8 cellular contexts compared by ENCODE assay signal in the genomic region with DNA sequence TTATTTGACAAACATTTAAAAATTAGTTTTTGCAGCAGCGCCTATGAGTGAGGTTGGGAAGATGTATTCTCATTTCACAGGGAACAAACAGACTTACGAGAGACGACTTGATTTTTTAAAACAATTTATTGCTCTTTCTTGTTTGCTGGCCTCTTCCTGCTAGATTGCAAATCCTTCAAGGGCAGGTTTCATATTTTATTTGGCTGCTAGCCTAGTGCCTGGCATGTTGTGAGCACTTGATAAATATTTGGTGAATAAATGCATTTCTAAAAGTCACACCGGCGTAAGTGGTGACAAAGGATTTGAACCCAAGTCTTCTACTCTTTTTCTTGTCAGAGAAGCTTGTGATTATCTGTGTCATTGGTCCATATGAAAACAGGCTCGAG. TPM values are rescaled to one million over a fixed set of nuclear protein-coding genes. Genes with fewer than 3 reads are reported as not detected.
DNase-seq lines count a peak whose midpoint lies in the region; ATAC-seq and TF ChIP-seq lines count a peak whose summit lies in the region.

No MANE protein-coding gene starts in this region.

- peaks cover 16% of the 10 kb centered on the region for H3K36me3 Mint-ChIP-seq in activated CD4-positive, alpha-beta T cell treated with anti-CD3 and anti-CD28 coated beads, Interleukin-2, amount 10 ng/mL, durations not matched to agents 24 days and 14 days (ENCODE audit: low read depth)

- H3K27me3 ChIP-seq in adrenal gland: no peaks in the 10 kb centered on the region
- H3K27me3 ChIP-seq in liver (ENCODE audit: control insufficient read depth in 4 of 4, insufficient read depth in 4 of 4, low read length in 3 of 4): no peaks in the 10 kb centered on the region
- H3K27me3 ChIP-seq in thoracic aorta (replicated peaks; ENCODE audit: insufficient read depth): no peaks in the 10 kb centered on the region

- no peak for TF ChIP-seq RAD21 in liver (IDR thresholded peaks at IDR 0.05)

- DNase-seq in activated CD4-positive, alpha-beta T cell treated with anti-CD3 and anti-CD28 coated beads, Interleukin-2, amount 10 ng/mL, durations not matched to agents 24 days and 14 days: no peak
- no peak for DNase-seq in activated CD4-positive, alpha-beta T cell treated with anti-CD3 and anti-CD28 coated beads for 1 hour
- DNase-seq in adrenal gland: peak in 2 of 7 donors; percentile 64 to 65
- DNase-seq in thoracic aorta (ENCODE audit: low spot score): no peak
- no peak for DNase-seq in DMS 273 treated with DMSO at 0.1 percent for 48 hours (lab: John Stamatoyannopoulos, UW)
- DNase-seq in GF-D8 (lab: John Stamatoyannopoulos, UW): no peak

- H3K27ac ChIP-seq in adrenal gland (peak overlapping the region; percentile 71 to 98 (median 90)), liver (ENCODE audit: low read depth in 1 of 2, low read length in 2 of 2) (peak overlapping the region in 1 of 2 donors; percentile 91), thoracic aorta (peak overlapping the region; percentile 88 to 90)

- peak overlapping the region in 1 of 2 donors; percentile 91 for H3K9ac ChIP-seq in liver (ENCODE audit: low read depth in 1 of 2, low read length in 2 of 2)

- H3K27ac Mint-ChIP-seq in activated CD4-positive, alpha-beta T cell treated with anti-CD3 and anti-CD28 coated beads, Interleukin-2, amount 10 ng/mL, durations not matched to agents 24 days and 14 days: peak overlapping the region; percentile 95

- ATAC-seq in thoracic aorta (ENCODE audit: insufficient number of reproducible peaks, low FRiP score, low read depth) (no peak), HG03025 (IDR thresholded peaks at IDR 0.05; ENCODE audit: low FRiP score, unreplicated experiment) (no peak)

- H3K36me3 ChIP-seq in adrenal gland (replicated peaks in 1 of 2) (no peaks in the 10 kb centered on the region), liver (ENCODE audit: control insufficient read depth in 4 of 4, insufficient read depth in 3 of 4, low read depth in 1 of 4, low read length in 3 of 4) (no peaks in the 10 kb centered on the region), thoracic aorta (no peaks in the 10 kb centered on the region)

- H3K4me1 ChIP-seq in adrenal gland (replicated peaks in 1 of 2): peaks cover 6 to 16% of the 10 kb centered on the region in 2 donors
- H3K4me1 ChIP-seq in liver (ENCODE audit: control insufficient read depth in 4 of 4, insufficient read depth in 4 of 4, low read length in 3 of 4): peaks cover 0 to 15% (median 15%) of the 10 kb centered on the region in 4 donors
- H3K4me1 ChIP-seq in thoracic aorta (ENCODE audit: control insufficient read depth in 1 of 2, low read depth in 2 of 2): peaks cover 12 to 17% of the 10 kb centered on the region in 2 donors

- TF ChIP-seq POLR2A in adrenal gland (IDR thresholded peaks at IDR 0.05): no peak

- H3K4me1 Mint-ChIP-seq in activated CD4-positive, alpha-beta T cell treated with anti-CD3 and anti-CD28 coated beads, Interleukin-2, amount 10 ng/mL, durations not matched to agents 24 days and 14 days: peaks cover 26% of the 10 kb centered on the region

- H3K9me3 Mint-ChIP-seq in activated CD4-positive, alpha-beta T cell treated with anti-CD3 and anti-CD28 coated beads, Interleukin-2, amount 10 ng/mL, durations not matched to agents 24 days and 14 days: no peaks in the 10 kb centered on the region

- peak overlapping the region in 1 of 4 donors; percentile 99 for H3K4me3 ChIP-seq in adrenal gland
- H3K4me3 ChIP-seq in liver (ENCODE audit: low read depth in 1 of 3, low read length in 3 of 3): peak overlapping the region in 2 of 3 donors; percentile 92 to 95
- H3K4me3 ChIP-seq in thoracic aorta: peak overlapping the region; percentile 96

- 23 to 29% (median 27%) methylated on average over 6 of the region's 6 CpGs for WGBS in adrenal gland, 4 donors
- 38% methylated on average over 6 of the region's 6 CpGs for WGBS in liver

- intact Hi-C loops in activated CD4-positive, alpha-beta T cell treated with anti-CD3 and anti-CD28 coated beads, Interleukin-2, amount 10 ng/mL, durations not matched to agents 24 days and 14 days (cut with micrococcal nuclease): loop anchor here (5.0 kb wide), 1 partner anchor 196 kb away; a partner anchor contains a TSS
- intact Hi-C loops in adrenal gland (cut with DNase I): no loop called here

- no peak for TF ChIP-seq CTCF in adrenal gland (IDR thresholded peaks at IDR 0.05)
- TF ChIP-seq CTCF in liver (IDR thresholded peaks at IDR 0.05; ENCODE audit: low read depth, low read length, missing input control): no peak
- no peak for TF ChIP-seq CTCF in thoracic aorta (IDR thresholded peaks at IDR 0.05)

- no peaks in the 10 kb centered on the region for H3K27me3 Mint-ChIP-seq in activated CD4-positive, alpha-beta T cell treated with anti-CD3 and anti-CD28 coated beads, Interleukin-2, amount 10 ng/mL, durations not matched to agents 24 days and 14 days

- peak overlapping the region; percentile 94 for H3K4me3 Mint-ChIP-seq in activated CD4-positive, alpha-beta T cell treated with anti-CD3 and anti-CD28 coated beads, Interleukin-2, amount 10 ng/mL, durations not matched to agents 24 days and 14 days

- H3K9me3 ChIP-seq in adrenal gland (replicated peaks in 1 of 3): no peaks in the 10 kb centered on the region
- no peaks in the 10 kb centered on the region for H3K9me3 ChIP-seq in liver (ENCODE audit: control insufficient read depth in 4 of 4, low read length in 3 of 4)
- H3K9me3 ChIP-seq in thoracic aorta: no peaks in the 10 kb centered on the region

TF ChIP-seq in liver, 16 proteins besides CTCF, POLR2A, EP300 and RAD21 (continues in another document):
- TF ChIP-seq FOXA1 (IDR thresholded peaks at IDR 0.05) (no peak), EGR1 (IDR thresholded peaks at IDR 0.05; ENCODE audit: low read depth in 2 of 2) (no peak), GABPA (IDR thresholded peaks at IDR 0.05 in 1 of 2, conservative IDR thresholded peaks at IDR 0.05 in 1 of 2) (no peak), FOXA2 (IDR thresholded peaks at IDR 0.05) (no peak), RXRA (IDR thresholded peaks at IDR 0.05) (no peak), JUND (IDR thresholded peaks at IDR 0.05) (no peak), HNF4G (IDR thresholded peaks at IDR 0.05) (no peak), YY1 (IDR thresholded peaks at IDR 0.05) (no peak), NR2F2 (IDR thresholded peaks at IDR 0.05) (no peak), SP1 (IDR thresholded peaks at IDR 0.05) (no peak)
- TF ChIP-seq, protein P1, sequence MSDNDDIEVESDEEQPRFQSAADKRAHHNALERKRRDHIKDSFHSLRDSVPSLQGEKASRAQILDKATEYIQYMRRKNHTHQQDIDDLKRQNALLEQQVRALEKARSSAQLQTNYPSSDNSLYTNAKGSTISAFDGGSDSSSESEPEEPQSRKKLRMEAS (IDR thresholded peaks at IDR 0.05): no peak
- TF ChIP-seq, protein P2, sequence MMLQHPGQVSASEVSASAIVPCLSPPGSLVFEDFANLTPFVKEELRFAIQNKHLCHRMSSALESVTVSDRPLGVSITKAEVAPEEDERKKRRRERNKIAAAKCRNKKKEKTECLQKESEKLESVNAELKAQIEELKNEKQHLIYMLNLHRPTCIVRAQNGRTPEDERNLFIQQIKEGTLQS (IDR thresholded peaks at IDR 0.05): no peak
- TF ChIP-seq, protein P3, sequence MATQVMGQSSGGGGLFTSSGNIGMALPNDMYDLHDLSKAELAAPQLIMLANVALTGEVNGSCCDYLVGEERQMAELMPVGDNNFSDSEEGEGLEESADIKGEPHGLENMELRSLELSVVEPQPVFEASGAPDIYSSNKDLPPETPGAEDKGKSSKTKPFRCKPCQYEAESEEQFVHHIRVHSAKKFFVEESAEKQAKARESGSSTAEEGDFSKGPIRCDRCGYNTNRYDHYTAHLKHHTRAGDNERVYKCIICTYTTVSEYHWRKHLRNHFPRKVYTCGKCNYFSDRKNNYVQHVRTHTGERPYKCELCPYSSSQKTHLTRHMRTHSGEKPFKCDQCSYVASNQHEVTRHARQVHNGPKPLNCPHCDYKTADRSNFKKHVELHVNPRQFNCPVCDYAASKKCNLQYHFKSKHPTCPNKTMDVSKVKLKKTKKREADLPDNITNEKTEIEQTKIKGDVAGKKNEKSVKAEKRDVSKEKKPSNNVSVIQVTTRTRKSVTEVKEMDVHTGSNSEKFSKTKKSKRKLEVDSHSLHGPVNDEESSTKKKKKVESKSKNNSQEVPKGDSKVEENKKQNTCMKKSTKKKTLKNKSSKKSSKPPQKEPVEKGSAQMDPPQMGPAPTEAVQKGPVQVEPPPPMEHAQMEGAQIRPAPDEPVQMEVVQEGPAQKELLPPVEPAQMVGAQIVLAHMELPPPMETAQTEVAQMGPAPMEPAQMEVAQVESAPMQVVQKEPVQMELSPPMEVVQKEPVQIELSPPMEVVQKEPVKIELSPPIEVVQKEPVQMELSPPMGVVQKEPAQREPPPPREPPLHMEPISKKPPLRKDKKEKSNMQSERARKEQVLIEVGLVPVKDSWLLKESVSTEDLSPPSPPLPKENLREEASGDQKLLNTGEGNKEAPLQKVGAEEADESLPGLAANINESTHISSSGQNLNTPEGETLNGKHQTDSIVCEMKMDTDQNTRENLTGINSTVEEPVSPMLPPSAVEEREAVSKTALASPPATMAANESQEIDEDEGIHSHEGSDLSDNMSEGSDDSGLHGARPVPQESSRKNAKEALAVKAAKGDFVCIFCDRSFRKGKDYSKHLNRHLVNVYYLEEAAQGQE (IDR thresholded peaks at IDR 0.05): no peak

RNA-seq across cellular contexts. Expression of a gene that starts 1.4 kb away (rescaled TPM):
- 51.7 and 57.5 TPM in 2 replicates for total RNA-seq in activated CD4-positive, alpha-beta T cell treated with anti-CD3 and anti-CD28 coated beads, Interleukin-2, amount 10 ng/mL, durations not matched to agents 24 days and 14 days
- total RNA-seq in adrenal gland: 10 to 100 TPM; 62.2 to 99.8 (median 77.7) TPM
- 10 to 100 TPM; 28.3 to 45.7 (median 31.6) TPM for polyA plus RNA-seq in adrenal gland
- 10 to 100 TPM; 15.8 to 22.7 TPM for total RNA-seq in liver
- 10 to 100 TPM in 1 of 2 donors, 1 to 10 TPM in 1; 8.6 to 11.5 TPM for polyA plus RNA-seq in liver
- 100 to 1,000 TPM; 144 to 146 TPM for total RNA-seq in thoracic aorta

RNA-seq across cellular contexts. Expression of a gene that starts 8.8 kb away (rescaled TPM):
- total RNA-seq in activated CD4-positive, alpha-beta T cell treated with anti-CD3 and anti-CD28 coated beads, Interleukin-2, amount 10 ng/mL, durations not matched to agents 24 days and 14 days: 127 and 129 TPM in 2 replicates
- total RNA-seq in adrenal gland (10 to 100 TPM; 57.1 to 98.4 (median 77.2) TPM), liver (10 to 100 TPM in 1 of 2 donors, 1 to 10 TPM in 1; 6.9 to 10.1 TPM), thoracic aorta (10 to 100 TPM in 1 of 2 donors, 1 to 10 TPM in 1; 7.0 to 38.9 TPM)
- polyA plus RNA-seq in adrenal gland (10 to 100 TPM; 29.5 to 68.1 (median 38.6) TPM), liver (10 to 100 TPM; 14.9 to 19.7 TPM)

RNA-seq across cellular contexts. Expression of a gene that starts 37.2 kb away (rescaled TPM):
- 9.2 and 9.8 TPM in 2 replicates for total RNA-seq in activated CD4-positive, alpha-beta T cell treated with anti-CD3 and anti-CD28 coated beads, Interleukin-2, amount 10 ng/mL, durations not matched to agents 24 days and 14 days
- total RNA-seq in adrenal gland (100 to 1,000 TPM in 4 of 8 donors, 10 to 100 TPM in 4; 56.6 to 226 (median 99.5) TPM), liver (1 to 10 TPM; 1.9 TPM), thoracic aorta (100 to 1,000 TPM in 1 of 2 donors, 10 to 100 TPM in 1; 40.2 to 115 TPM)
- polyA plus RNA-seq in adrenal gland (100 to 1,000 TPM in 2 of 3 donors, 10 to 100 TPM in 1; 22.0 to 171 (median 102) TPM), liver (1 to 10 TPM in 1 of 2 donors, under 1 TPM in 1; 0.92 to 5.5 TPM)
